ENCODE assay signal across 2 cellular contexts in the genomic region with DNA sequence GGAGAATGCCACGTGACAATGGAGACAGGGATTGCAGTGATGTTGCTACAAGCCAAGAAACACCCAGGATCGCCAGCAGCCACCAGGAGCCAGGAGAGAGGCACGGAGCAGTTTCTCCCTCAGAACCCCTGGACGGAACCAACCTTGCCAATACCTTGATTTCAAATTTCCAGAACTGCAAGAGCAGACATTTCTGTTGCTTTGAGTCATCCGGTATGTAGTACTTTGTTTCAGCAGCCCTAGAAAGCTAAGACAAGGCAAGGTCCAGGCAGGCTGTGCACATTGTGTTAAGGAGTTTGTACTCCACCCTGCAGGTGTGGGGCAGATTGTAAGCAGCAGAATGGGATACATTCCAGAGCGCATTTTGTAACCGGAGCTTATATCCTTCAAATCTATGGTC.
TF ChIP-seq lines count a peak whose summit lies in the region.

No MANE protein-coding gene starts in this region.

TF ChIP-seq in IMR-90, 13 proteins besides CTCF, POLR2A, EP300 and RAD21:
- TF ChIP-seq RFX5 (IDR thresholded peaks at IDR 0.05; ENCODE audit: low read depth, low read length) (no peak), MAFK (IDR thresholded peaks at IDR 0.05; ENCODE audit: low read depth, low read length) (no peak), NFE2L2 (IDR thresholded peaks at IDR 0.05; ENCODE audit: low read depth, low read length) (no peak), ELK1 (IDR thresholded peaks at IDR 0.05; ENCODE audit: borderline replicate concordance, low read depth, low read length) (no peak), FOS (IDR thresholded peaks at IDR 0.05; ENCODE audit: low read depth, low read length) (no peak), CEBPB (IDR thresholded peaks at IDR 0.05; ENCODE audit: low read depth, low read length) (no peak), MAZ (IDR thresholded peaks at IDR 0.05; ENCODE audit: borderline replicate concordance, low read depth, low read length) (no peak), RCOR1 (IDR thresholded peaks at IDR 0.05; ENCODE audit: insufficient replicate concordance, low read length) (no peak), BHLHE40 (IDR thresholded peaks at IDR 0.05; ENCODE audit: low read depth, low read length) (no peak), CHD1 (IDR thresholded peaks at IDR 0.05; ENCODE audit: low read depth, low read length) (no peak), MXI1 (IDR thresholded peaks at IDR 0.05; ENCODE audit: borderline replicate concordance, low read depth, low read length) (no peak), SMC3 (IDR thresholded peaks at IDR 0.05; ENCODE audit: low read depth, low read length) (no peak)
- TF ChIP-seq, protein P1, sequence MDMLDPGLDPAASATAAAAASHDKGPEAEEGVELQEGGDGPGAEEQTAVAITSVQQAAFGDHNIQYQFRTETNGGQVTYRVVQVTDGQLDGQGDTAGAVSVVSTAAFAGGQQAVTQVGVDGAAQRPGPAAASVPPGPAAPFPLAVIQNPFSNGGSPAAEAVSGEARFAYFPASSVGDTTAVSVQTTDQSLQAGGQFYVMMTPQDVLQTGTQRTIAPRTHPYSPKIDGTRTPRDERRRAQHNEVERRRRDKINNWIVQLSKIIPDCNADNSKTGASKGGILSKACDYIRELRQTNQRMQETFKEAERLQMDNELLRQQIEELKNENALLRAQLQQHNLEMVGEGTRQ (IDR thresholded peaks at IDR 0.05; ENCODE audit: low read depth, low read length), result no peak

TF ChIP-seq in GM12891, 5 proteins besides CTCF, POLR2A, EP300 and RAD21 (continued from another document):
- no peak for TF ChIP-seq POLR2AphosphoS5 (IDR thresholded peaks at IDR 0.05; ENCODE audit: low read depth, low read length)
- TF ChIP-seq POU2F2 (IDR thresholded peaks at IDR 0.05; ENCODE audit: low read depth, low read length), result no peak
- no peak for TF ChIP-seq SPI1 (IDR thresholded peaks at IDR 0.05; ENCODE audit: low read depth, low read length)
- TF ChIP-seq TAF1 (IDR thresholded peaks at IDR 0.05; ENCODE audit: low read depth, low read length), result no peak
TF ChIP-seq in GM12891: peak in this region for 0.
